In genomic region chr10:102633282-102633681, GRCh38 we compare ENCODE assay signal across 8 cellular contexts. TPM values are rescaled to one million over a fixed set of nuclear protein-coding genes. Genes with fewer than 3 reads are reported as not detected.
A peak's percentile ranks its signal among the peaks of the same experiment; 100 is the strongest.
DNase-seq lines count a peak whose midpoint lies in the region; ATAC-seq, FAIRE-seq and TF ChIP-seq lines count a peak whose summit lies in the region.

No MANE protein-coding gene starts in this region.

- H3K27me3 ChIP-seq in mammary epithelial cell (ENCODE audit: insufficient read depth, low read length) (no peaks in the 10 kb centered on the region), brain microvascular endothelial cell (replicated peaks) (no peaks in the 10 kb centered on the region), mesenchymal stem cell (ENCODE audit: control insufficient read depth in 1 of 2, insufficient read depth in 1 of 2, low read length in 2 of 2) (no peaks in the 10 kb centered on the region)

- peak; percentile 38 for DNase-seq in MCF 10A (ENCODE audit: unreplicated experiment)
- no peak for DNase-seq in mammary epithelial cell
- peak; percentile 51 for DNase-seq in brain microvascular endothelial cell
- DNase-seq in mesenchymal stem cell = peak; percentile 82
- peak; percentile 21 for DNase-seq in urothelium cell line (ENCODE audit: low spot score)
- DNase-seq in omental fat pad (ENCODE audit: low spot score) = no peak
- no peak for DNase-seq in NCI-H1092 treated with DMSO at 0.1 percent for 48 hours (lab: John Stamatoyannopoulos, UW)
- DNase-seq in DMS79 (lab: John Stamatoyannopoulos, UW) = no peak

- no peak for ATAC-seq in omental fat pad (ENCODE audit: low FRiP score)

- intact Hi-C loops in MCF 10A (cut with micrococcal nuclease) (no loop called here), mammary epithelial cell (cut with micrococcal nuclease) (no loop called here)

- no peaks in the 10 kb centered on the region for H3K9me3 Mint-ChIP-seq in MCF 10A (ENCODE audit: unreplicated experiment)

- peak overlapping the region; percentile 83 to 97 for H2BK12ac ChIP-seq in mesenchymal stem cell (ENCODE audit: low read length in 2 of 2)

- H3K27ac Mint-ChIP-seq in MCF 10A (ENCODE audit: low read depth, unreplicated experiment) = peak overlapping the region; percentile 12

- H3K4me2 ChIP-seq in mammary epithelial cell (ENCODE audit: insufficient read depth, low read depth, low read length) (no peak overlapping the region), mesenchymal stem cell (ENCODE audit: low read length, poor library complexity, severe bottlenecking) (no peak overlapping the region)

- peak overlapping the region in 1 of 2 experiments; percentile 66 for H3K23ac ChIP-seq in mesenchymal stem cell (ENCODE audit: low read length in 2 of 2)

- H3K27ac ChIP-seq in mammary epithelial cell (ENCODE audit: insufficient read depth, low read depth, low read length) (no peak overlapping the region), brain microvascular endothelial cell (peak overlapping the region; percentile 65), mesenchymal stem cell (ENCODE audit: low read length, poor library complexity, severe bottlenecking) (peak overlapping the region; percentile 2)

- H3K9ac ChIP-seq in mammary epithelial cell (ENCODE audit: insufficient read depth, low read length) (no peak overlapping the region), mesenchymal stem cell (ENCODE audit: low read length) (peak overlapping the region; percentile 76)

- POLR2A ChIA-PET in MCF 10A (lab: Yijun Ruan, JAX) = interaction anchor here (1.7 kb wide), 1 partner anchor 8 kb away, joined by 8 read pairs; no protein-coding TSS in a partner anchor

- CTCF ChIA-PET in MCF 10A (lab: Yijun Ruan, JAX) = interaction anchor here (0.6 kb wide), 1 partner anchor 136 kb away, joined by 3 read pairs; no protein-coding TSS in a partner anchor
- CTCF ChIA-PET in mammary epithelial cell (lab: Charles Lee; ENCODE audit: low non-redundant PET) = no interaction called here

- no peaks in the 10 kb centered on the region for H3K36me3 ChIP-seq in mammary epithelial cell (ENCODE audit: insufficient read depth, low read length)
- H3K36me3 ChIP-seq in brain microvascular endothelial cell (replicated peaks) = no peaks in the 10 kb centered on the region
- peaks cover 7 to 12% of the 10 kb centered on the region in 2 experiments for H3K36me3 ChIP-seq in mesenchymal stem cell (ENCODE audit: control insufficient read depth in 1 of 2, insufficient read depth in 2 of 2, low read depth in 1 of 2, low read length in 2 of 2)

- H4K8ac ChIP-seq in mesenchymal stem cell (ENCODE audit: low read length) = peak overlapping the region; percentile 94

- peak overlapping the region; percentile 91 for H2BK120ac ChIP-seq in mesenchymal stem cell (ENCODE audit: low read depth, low read length)

- in situ Hi-C loops in mammary epithelial cell (cut with MboI; ENCODE audit: low sequenced_read_pairs in 2 of 2) (no loop called here), brain microvascular endothelial cell (cut with HindIII; ENCODE audit: low pct_ligation_motif_present, low sequenced_read_pairs) (no loop called here)

- H4K91ac ChIP-seq in mesenchymal stem cell (ENCODE audit: low read length) = peak overlapping the region; percentile 100

- no peaks in the 10 kb centered on the region for H4K20me1 ChIP-seq in mammary epithelial cell (ENCODE audit: insufficient read depth, low read length)

- peak overlapping the region; percentile 85 for H2AK5ac ChIP-seq in mesenchymal stem cell (ENCODE audit: low read length, severe bottlenecking)

- H3K79me2 ChIP-seq in mammary epithelial cell (ENCODE audit: insufficient read depth, low read length) = no peaks in the 10 kb centered on the region

- BruUV-seq in MCF 10A (replicated peaks; lab: Mats Ljungman, UMichigan) (no TSS peak), mammary epithelial cell (replicated peaks; lab: Mats Ljungman, UMichigan) (no TSS peak)

- no peaks in the 10 kb centered on the region for H3K9me3 ChIP-seq in mammary epithelial cell (replicated peaks; ENCODE audit: insufficient read depth, low read length)
- H3K9me3 ChIP-seq in mesenchymal stem cell (ENCODE audit: control insufficient read depth, low read length) = no peaks in the 10 kb centered on the region

- no peaks in the 10 kb centered on the region for H3K36me3 Mint-ChIP-seq in MCF 10A (ENCODE audit: insufficient read depth, unreplicated experiment)

- H3K4me3 Mint-ChIP-seq in MCF 10A (ENCODE audit: unreplicated experiment) = no peak overlapping the region

- TF ChIP-seq CTCF in MCF 10A (IDR thresholded peaks at IDR 0.05; ENCODE audit: unreplicated experiment) = no peak
- TF ChIP-seq CTCF in mammary epithelial cell (conservative IDR thresholded peaks at IDR 0.05 in 1 of 2, IDR thresholded peaks at IDR 0.05 in 1 of 2; ENCODE audit: extremely low read depth in 1 of 2, insufficient read depth in 1 of 2, low read depth in 1 of 2, low read length in 2 of 2) = no peak
- no peak for TF ChIP-seq CTCF in brain microvascular endothelial cell (IDR thresholded peaks at IDR 0.05; ENCODE audit: low read depth, low read length, missing control alignments)
- TF ChIP-seq CTCF in omental fat pad (IDR thresholded peaks at IDR 0.05) = no peak

- peak overlapping the region in 1 of 2 experiments; percentile 92 for H3K4ac ChIP-seq in mesenchymal stem cell (ENCODE audit: low read depth in 1 of 2, low read length in 2 of 2)

- H2AFZ ChIP-seq in mammary epithelial cell (ENCODE audit: low read depth, low read length) = no peak overlapping the region
- no peak overlapping the region for H2AFZ ChIP-seq in mesenchymal stem cell (ENCODE audit: low read depth, low read length)

- no peaks in the 10 kb centered on the region for H3K27me3 Mint-ChIP-seq in MCF 10A (ENCODE audit: insufficient read depth, unreplicated experiment)

- dilution Hi-C loops in mammary epithelial cell (cut with HindIII; ENCODE audit: low sequenced_read_pairs) = loop anchor here (5.0 kb wide), 1 partner anchor 36 kb away; no protein-coding TSS in a partner anchor

- H3K4me1 ChIP-seq in mammary epithelial cell (ENCODE audit: insufficient read depth, low read length) = peaks cover 59% of the 10 kb centered on the region
- H3K4me1 ChIP-seq in mesenchymal stem cell (ENCODE audit: control insufficient read depth, insufficient read depth, low read depth, low read length) = peaks cover 60% of the 10 kb centered on the region

- no peak overlapping the region for H3K4me3 ChIP-seq in mammary epithelial cell (replicated peaks in 1 of 3; ENCODE audit: insufficient read depth in 1 of 3, low read depth in 2 of 3, low read length in 3 of 3)
- no peak overlapping the region for H3K4me3 ChIP-seq in brain microvascular endothelial cell (ENCODE audit: low read depth, low read length)
- peak overlapping the region in 1 of 2 experiments; percentile 21 for H3K4me3 ChIP-seq in mesenchymal stem cell (ENCODE audit: insufficient read depth in 1 of 2, low read depth in 1 of 2, low read length in 2 of 2)

- whole genome bisulfite sequencing in mammary epithelial cell (ENCODE audit: low coverage, missing lambda C conversion rate) = 60% methylated on average over 6 of the region's 6 CpGs
- 7% methylated on average over 5 of the region's 6 CpGs for WGBS in mesenchymal stem cell

- peak overlapping the region in 1 of 2 experiments; percentile 57 for H3K14ac ChIP-seq in mesenchymal stem cell (ENCODE audit: low read length in 2 of 2)

- FAIRE-seq in urothelium cell line (lab: Jason Lieb, UNC) = no peak

- peaks cover 8% of the 10 kb centered on the region for H3K79me1 ChIP-seq in mesenchymal stem cell (replicated peaks; ENCODE audit: low read length, poor library complexity, severe bottlenecking)

- H3K18ac ChIP-seq in mesenchymal stem cell (ENCODE audit: low read depth in 1 of 2, low read length in 2 of 2) = peak overlapping the region; percentile 97 to 99

- no peak overlapping the region for H2BK5ac ChIP-seq in mesenchymal stem cell (ENCODE audit: low read depth, low read length, poor library complexity, severe bottlenecking)

- H2BK15ac ChIP-seq in mesenchymal stem cell (ENCODE audit: low read depth, poor library complexity, severe bottlenecking) = no peak overlapping the region

- H3K4me1 Mint-ChIP-seq in MCF 10A (ENCODE audit: insufficient read depth, unreplicated experiment) = peaks cover 38% of the 10 kb centered on the region

RNA-seq across cellular contexts. Expression of gene TRIM8, which starts 11.0 kb away (rescaled TPM):
- total RNA-seq in MCF 10A (2022) (73.5 and 78.1 TPM in 2 replicates), mammary epithelial cell (10 to 100 TPM; 36.8 to 87.0 TPM), omental fat pad (100 to 1,000 TPM in 3 of 4 donors, 10 to 100 TPM in 1; 58.2 to 121 (median 103) TPM)
- polyA plus RNA-seq in mammary epithelial cell = 61.1 TPM
- 82.4 TPM for polyA minus RNA-seq in mammary epithelial cell
- polyA plus RNA-seq in mesenchymal stem cell (2013, experiment 1 of 2) = 113 TPM
- polyA plus RNA-seq in mesenchymal stem cell (2013, experiment 2 of 2) = 115 TPM

Comparison
In these comparisons a context has a peak if more than half of its experiments do, and no peak if none do; other contexts are left out.
1. DNase-seq: peak in MCF 10A (single experiment), brain microvascular endothelial cell (single experiment), mesenchymal stem cell (single experiment) and urothelium cell line (single experiment); none in mammary epithelial cell (single experiment), omental fat pad (single experiment), NCI-H1092 treated with DMSO at 0.1 percent for 48 hours (single experiment) and DMS79 (single experiment).